26 cellular contexts compared by ENCODE assay signal in the genomic region with DNA sequence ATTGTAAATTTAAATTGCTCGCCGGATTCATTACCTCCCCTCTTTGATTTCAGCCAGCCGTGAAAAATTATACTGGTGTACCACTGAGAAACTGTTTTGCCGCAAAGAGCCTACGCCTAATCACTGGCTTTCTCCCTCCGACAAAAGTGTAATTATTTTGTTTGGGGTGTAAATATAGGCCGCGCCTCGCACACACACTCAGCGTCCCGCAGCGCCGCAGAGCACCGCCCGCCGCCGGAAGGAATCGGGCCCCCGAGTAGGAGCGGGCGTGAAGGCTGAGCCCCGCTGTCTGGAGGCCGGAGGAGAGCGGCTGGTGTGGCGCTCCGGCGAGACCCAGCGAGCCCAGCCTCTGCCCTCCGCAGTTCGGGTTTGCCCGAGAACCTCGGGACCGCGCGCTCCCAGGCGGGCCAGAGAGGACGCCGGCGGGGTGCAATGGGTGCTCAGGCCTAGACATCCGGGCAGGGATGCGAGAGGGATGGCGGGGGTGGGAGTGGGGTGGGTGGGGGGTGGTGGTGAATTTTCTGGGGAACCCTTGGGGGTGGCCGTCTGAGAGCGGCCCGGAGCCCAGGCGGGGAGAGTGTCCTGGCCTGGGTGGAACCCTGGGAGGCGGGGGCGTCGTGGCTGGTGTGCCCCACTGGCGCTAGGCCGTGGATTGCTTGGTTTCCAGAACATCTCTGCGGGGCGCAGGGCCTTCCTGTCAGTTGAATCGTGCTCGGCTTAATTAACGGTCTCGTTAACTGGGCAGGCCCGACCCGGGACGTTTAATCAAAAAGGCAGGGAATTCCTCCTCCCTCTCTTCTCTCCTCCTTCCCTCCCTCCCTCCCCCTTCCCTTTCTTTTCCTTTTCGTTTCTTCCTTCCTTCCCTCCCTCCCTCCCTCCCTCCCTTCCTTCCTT. TPM values are rescaled to one million over a fixed set of nuclear protein-coding genes. Genes with fewer than 3 reads are reported as not detected.
DNase-seq lines count a peak whose midpoint lies in the region; ATAC-seq and TF ChIP-seq lines count a peak whose summit lies in the region.
"Had no signal": no experiment of that assay in that cellular context is flagged by ENCODE, and none has a peak within 500 bp of the region (broad histone marks: within the 10 kb centered on the region; RNA-seq: fewer than 3 reads in every experiment).

No MANE protein-coding gene starts in this region.

- no peaks in the 10 kb centered on the region for H3K79me1 ChIP-seq in mesenchymal stem cell (replicated peaks; ENCODE audit: low read length, poor library complexity, severe bottlenecking)

- H3K27ac Mint-ChIP-seq in WTC11 = no peak overlapping the region
- H3K27ac Mint-ChIP-seq: activated CD4-positive, alpha-beta T cell treated with anti-CD3 and anti-CD28 coated beads for 36 hours; activated naive CD8-positive, alpha-beta T cell; activated T-helper 17 cell treated with anti-CD3 and anti-CD28 coated beads, Interleukin-2, amount 50 U/mL, for 72 hours; CD4-positive, alpha-beta T cell; HFFc6 had no signal

- peak; percentile 37 for DNase-seq in DMS53 (lab: John Stamatoyannopoulos, UW)
- DNase-seq in DMS53 treated with DMSO at 0.1 percent for 48 hours (lab: John Stamatoyannopoulos, UW; ENCODE audit: unreplicated experiment) = no peak
- DNase-seq in WTC11 (ENCODE audit: low spot score) = no peak
- no peak for DNase-seq in mesenchymal stem cell
- no peak for DNase-seq in stimulated activated CD4-positive, alpha-beta T cell treated with anti-CD3 and anti-CD28 coated beads, Interleukin-2, amount 100 ng/mL, for 24 hours
- DNase-seq in GM19240 (ENCODE audit: insufficient read length, low spot score) = no peak
- DNase-seq: activated CD4-positive, alpha-beta T cell treated with anti-CD3 and anti-CD28 coated beads for 36 hours; CD4-positive, alpha-beta T cell; effector memory CD4-positive, alpha-beta T cell; GF-D8; HFFc6; Karpas-422; NCI-H1048; NCI-H2171; NCI-H82; PC-3; Right ventricle myocardium superior; stimulated activated CD4-positive, alpha-beta T cell treated with anti-CD3 and anti-CD28 coated beads, Interleukin-4, amount 100 ng/mL, for 4 hours; transverse colon had no signal

- CTCF ChIA-PET in WTC11 (lab: Charles Lee) = interaction anchor here (0.7 to 9.2 kb wide), 6 partner anchors 10 to 51 kb away, joined by 3 to 92 read pairs (median 5); no protein-coding TSS in a partner anchor

- H2BK15ac ChIP-seq in mesenchymal stem cell (ENCODE audit: low read depth, poor library complexity, severe bottlenecking) = no peak overlapping the region

- H2AK5ac ChIP-seq in mesenchymal stem cell (ENCODE audit: low read length, severe bottlenecking) = no peak overlapping the region

- no peak overlapping the region for H2BK12ac ChIP-seq in mesenchymal stem cell (ENCODE audit: low read length in 2 of 2)

- no peak overlapping the region for H2BK5ac ChIP-seq in mesenchymal stem cell (ENCODE audit: low read depth, low read length, poor library complexity, severe bottlenecking)

- H3K9me3 Mint-ChIP-seq in WTC11 = no peaks in the 10 kb centered on the region
- H3K9me3 Mint-ChIP-seq: CD4-positive, alpha-beta T cell had no signal

- H3K23ac ChIP-seq in mesenchymal stem cell (ENCODE audit: low read length in 2 of 2) = peak overlapping the region in 1 of 2 experiments; percentile 19

- TF ChIP-seq CTCF in WTC11 (IDR thresholded peaks at IDR 0.05) = no peak

- no peak overlapping the region for H3K4ac ChIP-seq in mesenchymal stem cell (ENCODE audit: low read depth in 1 of 2, low read length in 2 of 2)

- WGBS in mesenchymal stem cell = 2% methylated on average over 52 of the region's 61 CpGs

- H3K36me3 Mint-ChIP-seq in WTC11 = no peaks in the 10 kb centered on the region
- H3K36me3 Mint-ChIP-seq: activated naive CD8-positive, alpha-beta T cell had no signal

- POLR2A ChIA-PET in WTC11 (lab: Charles Lee) = interaction anchor here (0.6 kb wide), 1 partner anchor 231 kb away, joined by 3 read pairs; no protein-coding TSS in a partner anchor

- H3K14ac ChIP-seq in mesenchymal stem cell (ENCODE audit: low read length in 2 of 2) = no peak overlapping the region

- H3K4me1 Mint-ChIP-seq in WTC11 = peaks cover 74% of the 10 kb centered on the region

- H3K4me2 ChIP-seq in mesenchymal stem cell (ENCODE audit: low read length, poor library complexity, severe bottlenecking) = peak overlapping the region; percentile 35

- peaks cover 98% of the 10 kb centered on the region for H3K27me3 Mint-ChIP-seq in WTC11 (ENCODE audit: low read depth)

- peak overlapping the region; percentile 62 for H3K4me3 Mint-ChIP-seq in WTC11
- H3K4me3 Mint-ChIP-seq: activated CD4-positive, alpha-beta T cell treated with anti-CD3 and anti-CD28 coated beads for 36 hours; activated naive CD8-positive, alpha-beta T cell; activated T-helper 17 cell treated with anti-CD3 and anti-CD28 coated beads, Interleukin-2, amount 50 U/mL, for 72 hours; CD4-positive, alpha-beta T cell; HFFc6 had no signal

- no peak overlapping the region for H2AFZ ChIP-seq in mesenchymal stem cell (ENCODE audit: low read depth, low read length)

- H3K27me3 ChIP-seq in HUES48 (ENCODE audit: control insufficient read depth, insufficient read depth, low read length) (peaks cover 97% of the 10 kb centered on the region), mesenchymal stem cell (ENCODE audit: control insufficient read depth in 1 of 2, insufficient read depth in 1 of 2, low read length in 2 of 2) (peaks cover 92 to 96% of the 10 kb centered on the region in 2 experiments)

- H3K4me1 ChIP-seq in HUES48 (ENCODE audit: control insufficient read depth, insufficient read depth, low read length) (peaks cover 54% of the 10 kb centered on the region), mesenchymal stem cell (ENCODE audit: control insufficient read depth, insufficient read depth, low read depth, low read length) (peaks cover 11% of the 10 kb centered on the region)
- H3K4me1 ChIP-seq: transverse colon had no signal

- H3K9me3 ChIP-seq in HUES48 (ENCODE audit: control insufficient read depth, insufficient read depth, low read length) (no peaks in the 10 kb centered on the region), mesenchymal stem cell (ENCODE audit: control insufficient read depth, low read length) (peaks cover 7% of the 10 kb centered on the region)
- H3K9me3 ChIP-seq: esophagus muscularis mucosa, transverse colon had no signal

- no peak overlapping the region for H3K18ac ChIP-seq in mesenchymal stem cell (ENCODE audit: low read depth in 1 of 2, low read length in 2 of 2)

- H3K4me3 ChIP-seq in HUES48 (ENCODE audit: low read depth, low read length) = peak overlapping the region; percentile 64
- H3K4me3 ChIP-seq in mesenchymal stem cell (ENCODE audit: insufficient read depth in 1 of 2, low read depth in 1 of 2, low read length in 2 of 2) = no peak overlapping the region
- H3K4me3 ChIP-seq: esophagus muscularis mucosa, transverse colon had no signal

- no peak overlapping the region for H4K91ac ChIP-seq in mesenchymal stem cell (ENCODE audit: low read length)

- H3K9ac ChIP-seq in HUES48 (ENCODE audit: low read depth, low read length) (no peak overlapping the region), mesenchymal stem cell (ENCODE audit: low read length) (no peak overlapping the region)

- H3K36me3 ChIP-seq in HUES48 (ENCODE audit: control insufficient read depth, insufficient read depth, low read length) = no peaks in the 10 kb centered on the region
- no peaks in the 10 kb centered on the region for H3K36me3 ChIP-seq in mesenchymal stem cell (ENCODE audit: control insufficient read depth in 1 of 2, insufficient read depth in 2 of 2, low read depth in 1 of 2, low read length in 2 of 2)
- H3K36me3 ChIP-seq: esophagus muscularis mucosa, transverse colon had no signal

- H2BK120ac ChIP-seq in mesenchymal stem cell (ENCODE audit: low read depth, low read length) = no peak overlapping the region

- H3K27ac ChIP-seq in HUES48 (ENCODE audit: low read depth, low read length) (peak overlapping the region; percentile 40), mesenchymal stem cell (ENCODE audit: low read length, poor library complexity, severe bottlenecking) (no peak overlapping the region)
- H3K27ac ChIP-seq: 22Rv1, esophagus muscularis mucosa, transverse colon had no signal

- ATAC-seq in WTC11 (no peak), HG03342 (IDR thresholded peaks at IDR 0.05; ENCODE audit: unreplicated experiment) (no peak)
- ATAC-seq: activated CD4-positive, alpha-beta T cell treated with anti-CD3 and anti-CD28 coated beads for 36 hours; activated T-helper 17 cell treated with anti-CD3 and anti-CD28 coated beads, Interleukin-2, amount 50 U/mL, for 72 hours; PC-3 had no signal

- H4K8ac ChIP-seq in mesenchymal stem cell (ENCODE audit: low read length) = no peak overlapping the region

TF ChIP-seq in WTC11, 78 proteins besides CTCF, POLR2A, EP300 and RAD21:
- TF ChIP-seq IRF1 (CRISPR knock-in tag; IDR thresholded peaks at IDR 0.05) (no peak), ETV6 (CRISPR knock-in tag; IDR thresholded peaks at IDR 0.05) (0 out of 2 replicates have a peak, but pooled peaks have one; percentile 36)

RNA-seq across cellular contexts. Expression of gene LHX5, which starts 4.7 kb away (rescaled TPM):
- 1.5 to 3.0 TPM (median 1.6 TPM) in 3 replicates for total RNA-seq in WTC11 (2021)
- not detected for polyA plus RNA-seq in mesenchymal stem cell (2013, experiment 1 of 2)
- polyA plus RNA-seq in mesenchymal stem cell (2013, experiment 2 of 2) = not detected
- total RNA-seq: activated CD4-positive, alpha-beta T cell treated with anti-CD3 and anti-CD28 coated beads for 36 hours; activated T-helper 17 cell treated with anti-CD3 and anti-CD28 coated beads, Interleukin-2, amount 50 U/mL, for 72 hours; CD4-positive, alpha-beta T cell; esophagus muscularis mucosa; HFFc6; omental fat pad; Right ventricle myocardium superior; transverse colon had no signal

RNA-seq across cellular contexts. Expression of gene SDSL, which starts 54.2 kb away (rescaled TPM):
- 0.41 to 0.96 TPM (median 0.52 TPM) in 3 replicates for total RNA-seq in WTC11 (2021)
- polyA plus RNA-seq in mesenchymal stem cell (2013, experiment 1 of 2) = 5.4 TPM
- polyA plus RNA-seq in mesenchymal stem cell (2013, experiment 2 of 2) = 4.6 TPM
